17 cellular contexts compared by ENCODE assay signal in the genomic region with DNA sequence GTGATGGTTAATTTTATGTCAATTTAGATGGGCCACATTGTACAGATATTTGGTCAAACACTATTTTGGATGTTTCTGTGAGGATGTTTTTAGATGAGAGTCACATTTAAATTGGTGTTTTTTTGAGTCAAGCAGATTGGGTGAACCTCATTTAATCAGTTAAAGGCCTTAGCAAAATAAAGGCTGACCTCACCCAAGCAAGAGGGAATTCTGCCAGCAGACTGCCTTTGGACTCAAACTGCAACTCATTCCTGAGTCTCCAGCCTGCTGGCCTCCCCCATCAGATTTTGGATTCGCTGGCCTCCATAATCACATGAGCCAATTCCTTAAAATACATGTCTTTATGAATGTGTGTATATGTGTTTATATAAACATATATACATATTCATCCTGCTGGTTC.
"Had no signal": no experiment of that assay in that cellular context is flagged by ENCODE, and none has a peak within 500 bp of the region (broad histone marks: within the 10 kb centered on the region; RNA-seq: fewer than 3 reads in every experiment).

No MANE protein-coding gene starts in this region.

- H3K36me3 ChIP-seq: adrenal gland, lower lobe of right lung had no signal

- H3K4me1 ChIP-seq: lower lobe of right lung, spleen, tibial artery had no signal

- H3K9me3 ChIP-seq: adrenal gland, lower lobe of right lung had no signal

- DNase-seq: activated CD4-positive, alpha-beta T cell treated with anti-CD3 and anti-CD28 coated beads for 1 hour; activated CD4-positive, alpha-beta T cell treated with anti-CD3 and anti-CD28 coated beads, Interleukin-2, amount 50 U/mL, for 4 hours; activated gamma-delta T cell; adrenal gland; cortex of kidney; foreskin keratinocyte; lower lobe of right lung; nucleus accumbens; spleen; stimulated activated CD8-positive, alpha-beta memory T cell treated with anti-CD3 and anti-CD28 coated beads, Interleukin-4, amount 100 ng/mL, for 48 hours; stimulated activated naive CD4-positive, alpha-beta T cell; substantia nigra; tibial artery had no signal

- H3K27me3 ChIP-seq: adrenal gland, foreskin keratinocyte, hepatocyte, spleen, tibial artery had no signal

- H3K27ac ChIP-seq: adrenal gland, foreskin keratinocyte, hepatocyte, lower lobe of right lung, spleen, tibial artery, VCaP had no signal

- H3K4me2 ChIP-seq: hepatocyte had no signal

- FAIRE-seq: endometrium, keratinocyte had no signal

- H3K4me3 ChIP-seq: adrenal gland, hepatocyte, lower lobe of right lung, spleen, tibial artery had no signal

- H2AFZ ChIP-seq: hepatocyte had no signal

- ATAC-seq: foreskin keratinocyte, lower lobe of right lung had no signal
